1 cellular context compared by ENCODE assay signal in the genomic region with DNA sequence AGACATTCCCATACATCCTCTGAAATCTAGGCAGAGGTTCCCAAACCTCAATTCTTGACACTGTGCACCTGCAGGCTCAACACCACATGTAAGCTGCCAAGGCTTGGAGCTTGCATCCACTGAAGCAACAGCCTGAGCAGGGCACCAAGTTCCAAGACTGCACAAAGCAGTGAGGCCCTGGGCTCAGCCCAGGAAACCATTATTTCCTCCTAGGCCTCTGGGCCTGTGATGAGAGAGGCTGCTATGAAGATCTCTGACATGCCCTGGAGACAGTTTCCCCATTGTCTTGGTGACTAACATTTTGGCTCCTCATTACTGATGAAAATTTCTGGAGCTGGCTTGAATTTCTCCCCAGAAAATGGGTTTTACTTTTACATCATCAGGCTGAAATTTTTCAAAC.
TF ChIP-seq lines count a peak whose summit lies in the region.

No MANE protein-coding gene starts in this region.

TF ChIP-seq in K562, 482 proteins besides CTCF, POLR2A, EP300 and RAD21 (continued from another document):
- TF ChIP-seq, protein P1, sequence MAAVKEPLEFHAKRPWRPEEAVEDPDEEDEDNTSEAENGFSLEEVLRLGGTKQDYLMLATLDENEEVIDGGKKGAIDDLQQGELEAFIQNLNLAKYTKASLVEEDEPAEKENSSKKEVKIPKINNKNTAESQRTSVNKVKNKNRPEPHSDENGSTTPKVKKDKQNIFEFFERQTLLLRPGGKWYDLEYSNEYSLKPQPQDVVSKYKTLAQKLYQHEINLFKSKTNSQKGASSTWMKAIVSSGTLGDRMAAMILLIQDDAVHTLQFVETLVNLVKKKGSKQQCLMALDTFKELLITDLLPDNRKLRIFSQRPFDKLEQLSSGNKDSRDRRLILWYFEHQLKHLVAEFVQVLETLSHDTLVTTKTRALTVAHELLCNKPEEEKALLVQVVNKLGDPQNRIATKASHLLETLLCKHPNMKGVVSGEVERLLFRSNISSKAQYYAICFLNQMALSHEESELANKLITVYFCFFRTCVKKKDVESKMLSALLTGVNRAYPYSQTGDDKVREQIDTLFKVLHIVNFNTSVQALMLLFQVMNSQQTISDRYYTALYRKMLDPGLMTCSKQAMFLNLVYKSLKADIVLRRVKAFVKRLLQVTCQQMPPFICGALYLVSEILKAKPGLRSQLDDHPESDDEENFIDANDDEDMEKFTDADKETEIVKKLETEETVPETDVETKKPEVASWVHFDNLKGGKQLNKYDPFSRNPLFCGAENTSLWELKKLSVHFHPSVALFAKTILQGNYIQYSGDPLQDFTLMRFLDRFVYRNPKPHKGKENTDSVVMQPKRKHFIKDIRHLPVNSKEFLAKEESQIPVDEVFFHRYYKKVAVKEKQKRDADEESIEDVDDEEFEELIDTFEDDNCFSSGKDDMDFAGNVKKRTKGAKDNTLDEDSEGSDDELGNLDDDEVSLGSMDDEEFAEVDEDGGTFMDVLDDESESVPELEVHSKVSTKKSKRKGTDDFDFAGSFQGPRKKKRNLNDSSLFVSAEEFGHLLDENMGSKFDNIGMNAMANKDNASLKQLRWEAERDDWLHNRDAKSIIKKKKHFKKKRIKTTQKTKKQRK (IDR thresholded peaks at IDR 0.05; ENCODE audit: borderline replicate concordance, low read depth, low read length): peak; percentile 41; the same call in 1 of the 2 replicates
- TF ChIP-seq, protein P2, sequence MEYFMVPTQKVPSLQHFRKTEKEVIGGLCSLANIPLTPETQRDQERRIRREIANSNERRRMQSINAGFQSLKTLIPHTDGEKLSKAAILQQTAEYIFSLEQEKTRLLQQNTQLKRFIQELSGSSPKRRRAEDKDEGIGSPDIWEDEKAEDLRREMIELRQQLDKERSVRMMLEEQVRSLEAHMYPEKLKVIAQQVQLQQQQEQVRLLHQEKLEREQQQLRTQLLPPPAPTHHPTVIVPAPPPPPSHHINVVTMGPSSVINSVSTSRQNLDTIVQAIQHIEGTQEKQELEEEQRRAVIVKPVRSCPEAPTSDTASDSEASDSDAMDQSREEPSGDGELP (CRISPR knock-in tag; IDR thresholded peaks at IDR 0.05; ENCODE audit: borderline replicate concordance): no peak
